21 cellular contexts compared by ENCODE assay signal in the genomic region with DNA sequence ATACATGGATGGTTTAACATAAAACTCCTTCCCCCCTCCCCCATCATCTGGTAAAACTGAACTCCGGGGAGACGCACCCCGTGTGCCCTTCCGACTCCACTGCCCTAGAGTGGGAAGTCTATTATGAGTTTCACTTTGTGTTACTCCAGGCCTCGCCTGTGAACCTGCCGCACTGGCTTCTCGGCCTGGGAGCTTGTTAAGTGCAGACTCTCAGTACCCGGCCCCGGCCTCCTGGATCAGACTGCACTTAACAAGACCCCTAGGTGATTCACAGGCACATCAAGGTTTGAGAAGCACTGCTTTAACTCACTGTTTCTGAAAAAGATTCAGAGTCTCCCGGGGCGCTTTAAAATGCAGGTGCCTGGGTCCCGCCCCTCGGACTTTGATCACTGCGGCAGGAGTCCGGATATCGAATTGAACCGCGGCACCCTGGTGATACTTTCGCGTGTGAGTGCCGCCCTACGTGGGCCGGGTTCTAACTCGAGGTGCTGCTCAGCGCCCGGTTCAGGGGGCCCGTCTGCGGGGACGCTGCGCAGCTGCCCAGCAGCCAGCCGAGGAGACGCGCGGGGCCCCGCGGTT. TPM values are rescaled to one million over a fixed set of nuclear protein-coding genes. Genes with fewer than 3 reads are reported as not detected.
DNase-seq lines count a peak whose midpoint lies in the region; ATAC-seq and TF ChIP-seq lines count a peak whose summit lies in the region.
"Had no signal": no experiment of that assay in that cellular context is flagged by ENCODE, and none has a peak within 500 bp of the region (broad histone marks: within the 10 kb centered on the region; RNA-seq: fewer than 3 reads in every experiment).

No MANE protein-coding gene starts in this region.

- DNase-seq in COLO668 (lab: John Stamatoyannopoulos, UW; ENCODE audit: unreplicated experiment): peak; percentile 85
- DNase-seq in HuH-7.5 (ENCODE audit: low spot score): peak; percentile 100
- DNase-seq in hepatocyte (ENCODE audit: low spot score): peak; percentile 71
- DNase-seq in heart left ventricle: no peak
- DNase-seq in activated CD4-positive, alpha-beta memory T cell treated with anti-CD3 and anti-CD28 coated beads, Interleukin-2, amount 10 ng/mL, durations not matched to agents 7 days and 5 days: no peak
- DNase-seq in thyroid gland: no peak
- DNase-seq: activated gamma-delta T cell; amniotic stem cell; BE2C; central memory CD4-positive, alpha-beta T cell; effector memory CD4-positive, alpha-beta T cell; KG1; natural killer cell; NCI-H510A treated with DMSO at 0.1 percent for 48 hours; uterus had no signal

- H3K4me2 ChIP-seq in hepatocyte: peak overlapping the region; percentile 71

- no peak for TF ChIP-seq CTCF in hepatocyte (IDR thresholded peaks at IDR 0.05; ENCODE audit: poor library complexity)
- TF ChIP-seq CTCF in heart left ventricle (IDR thresholded peaks at IDR 0.05): no peak
- no peak for TF ChIP-seq CTCF in thyroid gland (IDR thresholded peaks at IDR 0.05)

- CTCF ChIA-PET in activated CD4-positive, alpha-beta memory T cell treated with anti-CD3 and anti-CD28 coated beads, Interleukin-2, amount 10 ng/mL, durations not matched to agents 7 days and 5 days (lab: Charles Lee): interaction anchor here (3.7 kb wide), 1 partner anchor 35 kb away, joined by 15 read pairs; no protein-coding TSS in a partner anchor

- no peak overlapping the region for H3K4me3 ChIP-seq in hepatocyte
- H3K4me3 ChIP-seq in mucosa of rectum (ENCODE audit: low read length in 2 of 2): peak overlapping the region; percentile 60 to 65
- no peak overlapping the region for H3K4me3 ChIP-seq in heart left ventricle
- no peak overlapping the region for H3K4me3 ChIP-seq in thyroid gland (replicated peaks in 1 of 3)
- H3K4me3 ChIP-seq: skin epidermis, uterus had no signal

- ATAC-seq in heart left ventricle: no peak
- ATAC-seq in GM21786 (IDR thresholded peaks at IDR 0.05; ENCODE audit: unreplicated experiment): no peak
- ATAC-seq: natural killer cell had no signal

- H3K27me3 Mint-ChIP-seq in activated CD4-positive, alpha-beta memory T cell treated with anti-CD3 and anti-CD28 coated beads, Interleukin-2, amount 10 ng/mL, durations not matched to agents 7 days and 5 days: no peaks in the 10 kb centered on the region

- H3K9me2 ChIP-seq in hepatocyte (replicated peaks; ENCODE audit: insufficient read depth): no peaks in the 10 kb centered on the region

- no peaks in the 10 kb centered on the region for H3K36me3 ChIP-seq in hepatocyte (replicated peaks; ENCODE audit: insufficient read depth, low read depth)
- H3K36me3 ChIP-seq in mucosa of rectum (ENCODE audit: control insufficient read depth in 2 of 2, insufficient read depth in 2 of 2, low read length in 2 of 2): peaks cover 18 to 30% of the 10 kb centered on the region in 2 donors
- H3K36me3 ChIP-seq in heart left ventricle: peaks cover 0 to 56% (median 49%) of the 10 kb centered on the region in 9 donors
- H3K36me3 ChIP-seq in thyroid gland: peaks cover 14 to 16% of the 10 kb centered on the region in 2 donors
- H3K36me3 ChIP-seq: uterus had no signal

- H3K9me3 ChIP-seq in hepatocyte (ENCODE audit: low read depth) (no peaks in the 10 kb centered on the region), mucosa of rectum (ENCODE audit: control insufficient read depth in 2 of 2, low read length in 2 of 2) (no peaks in the 10 kb centered on the region), heart left ventricle (no peaks in the 10 kb centered on the region), thyroid gland (no peaks in the 10 kb centered on the region)
- H3K9me3 ChIP-seq: BE2C, uterus had no signal

- no peaks in the 10 kb centered on the region for H3K9me3 Mint-ChIP-seq in activated CD4-positive, alpha-beta memory T cell treated with anti-CD3 and anti-CD28 coated beads, Interleukin-2, amount 10 ng/mL, durations not matched to agents 7 days and 5 days
- H3K9me3 Mint-ChIP-seq: natural killer cell had no signal

- WGBS in hepatocyte (ENCODE audit: low lambda C conversion rate, missing lambda C conversion rate): 28% methylated on average over 31 of the region's 36 CpGs
- WGBS in heart left ventricle, 4 donors: 54 to 75% (median 70%) methylated on average over 26 to 36 of the region's 36 CpGs
- WGBS in thyroid gland, 2 donors: 75 to 81% methylated on average over 9 to 11 of the region's 36 CpGs

- H4K20me1 ChIP-seq in hepatocyte (ENCODE audit: insufficient read depth, poor library complexity, severe bottlenecking): no peaks in the 10 kb centered on the region

- H2AFZ ChIP-seq in hepatocyte: peak overlapping the region; percentile 20

- peaks cover 1% of the 10 kb centered on the region for H3K79me2 ChIP-seq in hepatocyte

- H3K27ac Mint-ChIP-seq in activated CD4-positive, alpha-beta memory T cell treated with anti-CD3 and anti-CD28 coated beads, Interleukin-2, amount 10 ng/mL, durations not matched to agents 7 days and 5 days: no peak overlapping the region
- H3K27ac Mint-ChIP-seq: natural killer cell had no signal

- POLR2A ChIA-PET in activated CD4-positive, alpha-beta memory T cell treated with anti-CD3 and anti-CD28 coated beads, Interleukin-2, amount 10 ng/mL, durations not matched to agents 7 days and 5 days (lab: Charles Lee): interaction anchor here (1.1 to 1.8 kb wide), 2 partner anchors 10 to 19 kb away, joined by 3 to 6 read pairs; a partner anchor contains a TSS

- peak overlapping the region; percentile 14 to 59 for H3K9ac ChIP-seq in mucosa of rectum (ENCODE audit: low read depth in 1 of 2, low read length in 2 of 2)

- intact Hi-C loops in heart left ventricle (cut with DNase I) (no loop called here), thyroid gland (cut with DNase I) (no loop called here)

- H3K36me3 Mint-ChIP-seq in activated CD4-positive, alpha-beta memory T cell treated with anti-CD3 and anti-CD28 coated beads, Interleukin-2, amount 10 ng/mL, durations not matched to agents 7 days and 5 days (ENCODE audit: low read depth): peaks cover 27% of the 10 kb centered on the region
- H3K36me3 Mint-ChIP-seq: natural killer cell had no signal

- TF ChIP-seq POLR2A in heart left ventricle (IDR thresholded peaks at IDR 0.05): no peak
- TF ChIP-seq POLR2A in thyroid gland (IDR thresholded peaks at IDR 0.05): no peak

- H3K4me1 Mint-ChIP-seq in activated CD4-positive, alpha-beta memory T cell treated with anti-CD3 and anti-CD28 coated beads, Interleukin-2, amount 10 ng/mL, durations not matched to agents 7 days and 5 days: peaks cover 10% of the 10 kb centered on the region

- H3K27ac ChIP-seq in hepatocyte (peak overlapping the region; percentile 89), mucosa of rectum (ENCODE audit: low read depth in 2 of 2, low read length in 2 of 2) (peak overlapping the region; percentile 58 to 79), heart left ventricle (no peak overlapping the region), thyroid gland (no peak overlapping the region)
- H3K27ac ChIP-seq: skin epidermis, uterus had no signal

- H3K27me3 ChIP-seq in hepatocyte (no peaks in the 10 kb centered on the region), mucosa of rectum (ENCODE audit: control insufficient read depth in 2 of 2, insufficient read depth in 2 of 2, low read length in 2 of 2) (no peaks in the 10 kb centered on the region), heart left ventricle (no peaks in the 10 kb centered on the region), thyroid gland (no peaks in the 10 kb centered on the region)
- H3K27me3 ChIP-seq: BE2C, uterus had no signal

- H3K4me1 ChIP-seq in hepatocyte (ENCODE audit: insufficient read depth) (peaks cover 3% of the 10 kb centered on the region), mucosa of rectum (ENCODE audit: control insufficient read depth in 2 of 2, insufficient read depth in 2 of 2, low read length in 2 of 2) (peaks cover 10 to 24% of the 10 kb centered on the region in 2 donors), heart left ventricle (no peaks in the 10 kb centered on the region), thyroid gland (no peaks in the 10 kb centered on the region)
- H3K4me1 ChIP-seq: BE2C, uterus had no signal

- no peak overlapping the region for H3K4me3 Mint-ChIP-seq in activated CD4-positive, alpha-beta memory T cell treated with anti-CD3 and anti-CD28 coated beads, Interleukin-2, amount 10 ng/mL, durations not matched to agents 7 days and 5 days
- H3K4me3 Mint-ChIP-seq: natural killer cell had no signal

RNA-seq across cellular contexts. Expression of a gene that starts 3.6 kb away (rescaled TPM):
- total RNA-seq in hepatocyte (1.2 and 1.3 TPM in 2 replicates), heart left ventricle (1 to 10 TPM in 8 of 9 donors, under 1 TPM in 1; 0.61 to 7.9 (median 1.4) TPM), thyroid gland (under 1 TPM in 1 of 4 donors, not detected in 3; 0.11 TPM)
- polyA plus RNA-seq in hepatocyte (0.69 and 2.0 TPM in 2 replicates), heart left ventricle (1 to 10 TPM in 1 of 2 donors, under 1 TPM in 1; 0.76 to 4.3 TPM)
- 1 to 10 TPM; 5.7 TPM for total RNA-seq in activated CD4-positive, alpha-beta memory T cell treated with anti-CD3 and anti-CD28 coated beads, Interleukin-2, amount 10 ng/mL, durations not matched to agents 7 days and 5 days

RNA-seq across cellular contexts. Expression of a gene that starts 10.2 kb away (rescaled TPM):
- total RNA-seq in hepatocyte: 7.4 and 9.1 TPM in 2 replicates
- polyA plus RNA-seq in hepatocyte: 25.3 and 27.5 TPM in 2 replicates
- 10 to 100 TPM in 5 of 9 donors, 1 to 10 TPM in 4; 6.0 to 26.7 (median 10.1) TPM for total RNA-seq in heart left ventricle
- polyA plus RNA-seq in heart left ventricle: 10 to 100 TPM in 1 of 2 donors, 1 to 10 TPM in 1; 8.1 to 33.3 TPM
- 10 to 100 TPM; 15.3 to 16.5 TPM for total RNA-seq in activated CD4-positive, alpha-beta memory T cell treated with anti-CD3 and anti-CD28 coated beads, Interleukin-2, amount 10 ng/mL, durations not matched to agents 7 days and 5 days
- 10 to 100 TPM in 2 of 4 donors, 1 to 10 TPM in 2; 6.7 to 19.6 (median 14.2) TPM for total RNA-seq in thyroid gland

RNA-seq across cellular contexts. Expression of a gene that starts 15.2 kb away (rescaled TPM):
- total RNA-seq in hepatocyte (0.12 TPM in 1 of 2 replicates, not detected in the other), heart left ventricle (under 1 TPM in 2 of 9 donors, not detected in 7; 0.30 to 0.95 TPM), thyroid gland (not detected)
- polyA plus RNA-seq in hepatocyte (0.32 and 1.6 TPM in 2 replicates), heart left ventricle (under 1 TPM; 0.15 to 0.33 TPM)
- total RNA-seq in activated CD4-positive, alpha-beta memory T cell treated with anti-CD3 and anti-CD28 coated beads, Interleukin-2, amount 10 ng/mL, durations not matched to agents 7 days and 5 days: under 1 TPM in 1 of 2 experiments, not detected in 1; 0.18 TPM
- total RNA-seq: fibroblast of lung, lung microvascular endothelial cell, posterior vena cava, uterus had no signal

RNA-seq across cellular contexts. Expression of a gene that starts 54.2 kb away (rescaled TPM):
- 38.1 and 53.8 TPM in 2 replicates for total RNA-seq in hepatocyte
- polyA plus RNA-seq in hepatocyte: 18.5 and 19.3 TPM in 2 replicates
- total RNA-seq in heart left ventricle: 10 to 100 TPM; 30.8 to 72.0 (median 40.8) TPM
- polyA plus RNA-seq in heart left ventricle: 10 to 100 TPM; 35.5 to 62.2 TPM
- 100 to 1,000 TPM in 1 of 2 experiments, 10 to 100 TPM in 1; 99.2 to 103 TPM for total RNA-seq in activated CD4-positive, alpha-beta memory T cell treated with anti-CD3 and anti-CD28 coated beads, Interleukin-2, amount 10 ng/mL, durations not matched to agents 7 days and 5 days
- total RNA-seq in thyroid gland: 10 to 100 TPM; 38.0 to 94.4 (median 71.5) TPM

Comparison
In these comparisons a context has a peak if more than half of its experiments do, and no peak if none do; other contexts are left out.
1. DNase-seq: peak in COLO668 (single experiment), HuH-7.5 (single experiment) and hepatocyte (single experiment); none in heart left ventricle (0 of 5), activated CD4-positive, alpha-beta memory T cell treated with anti-CD3 and anti-CD28 coated beads, Interleukin-2, amount 10 ng/mL, durations not matched to agents 7 days and 5 days (single experiment) and thyroid gland (0 of 2).
2. H3K27ac ChIP-seq: peak in hepatocyte (single experiment) and mucosa of rectum (2 of 2); none in heart left ventricle (0 of 12) and thyroid gland (0 of 3).
3. H3K4me3 ChIP-seq: peak in mucosa of rectum (2 of 2); none in hepatocyte (single experiment), heart left ventricle (0 of 12) and thyroid gland (0 of 3).